Comparison of ENCODE assay signal across 15 cellular contexts in genomic region chr1:54301494-54301893, GRCh38.
DNase-seq lines count a peak whose midpoint lies in the region; ATAC-seq and TF ChIP-seq lines count a peak whose summit lies in the region.
"Had no signal": no experiment of that assay in that cellular context is flagged by ENCODE, and none has a peak within 500 bp of the region (broad histone marks: within the 10 kb centered on the region; RNA-seq: fewer than 3 reads in every experiment).

No MANE protein-coding gene starts in this region.

- peaks cover 89% of the 10 kb centered on the region for H3K4me1 Mint-ChIP-seq in glutamatergic neuron (ENCODE audit: low read depth, unreplicated experiment)
- peaks cover 88% of the 10 kb centered on the region for H3K4me1 Mint-ChIP-seq in stimulated activated naive CD8-positive, alpha-beta T cell treated with anti-CD3 and anti-CD28 coated beads, Interleukin-15, amount 100 ng/mL, for 72 hours

- peaks cover 67% of the 10 kb centered on the region for H3K9me3 Mint-ChIP-seq in glutamatergic neuron (ENCODE audit: unreplicated experiment)
- H3K9me3 Mint-ChIP-seq in stimulated activated naive CD8-positive, alpha-beta T cell treated with anti-CD3 and anti-CD28 coated beads, Interleukin-15, amount 100 ng/mL, for 72 hours, result no peaks in the 10 kb centered on the region
- H3K9me3 Mint-ChIP-seq: activated CD4-positive, alpha-beta memory T cell treated with anti-CD3 and anti-CD28 coated beads for 36 hours; activated T-helper 1 cell treated with anti-CD3 and anti-CD28 coated beads, Interleukin-12 subunit alpha, Interleukin-12 subunit beta, Interleukin-2, Interleukin-4 antibody, amounts not matched to agents 30 ng/mL and 10 ng/mL and 1 ng/mL, durations not matched to agents 14 hours and 24 hours and 36 hours had no signal

- DNase-seq in NCI-H2171 treated with DMSO at 0.1 percent for 48 hours (lab: John Stamatoyannopoulos, UW) (peak; percentile 39), NCI-H2171 (lab: John Stamatoyannopoulos, UW) (no peak), NCI-H748 (lab: John Stamatoyannopoulos, UW; ENCODE audit: unreplicated experiment) (peak; percentile 73), glutamatergic neuron (no peak), CD1c-positive myeloid dendritic cell (ENCODE audit: extremely low spot score) (no peak)
- DNase-seq in stimulated activated naive CD8-positive, alpha-beta T cell treated with anti-CD3 and anti-CD28 coated beads, Interleukin-15, amount 100 ng/mL, for 72 hours, result no peak
- DNase-seq: activated CD4-positive, alpha-beta memory T cell treated with anti-CD3 and anti-CD28 coated beads for 36 hours; KG1; left colon; NCI-H1092 treated with DMSO at 0.1 percent for 48 hours; NCI-H526 had no signal

- H3K4me3 Mint-ChIP-seq in glutamatergic neuron (ENCODE audit: unreplicated experiment), result peak overlapping the region; percentile 83
- peak overlapping the region in 1 of 2 donors; percentile 61 for H3K4me3 Mint-ChIP-seq in stimulated activated naive CD8-positive, alpha-beta T cell treated with anti-CD3 and anti-CD28 coated beads, Interleukin-15, amount 100 ng/mL, for 72 hours
- H3K4me3 Mint-ChIP-seq: activated CD4-positive, alpha-beta memory T cell treated with anti-CD3 and anti-CD28 coated beads for 36 hours; activated T-helper 1 cell treated with anti-CD3 and anti-CD28 coated beads, Interleukin-12 subunit alpha, Interleukin-12 subunit beta, Interleukin-2, Interleukin-4 antibody, amounts not matched to agents 30 ng/mL and 10 ng/mL and 1 ng/mL, durations not matched to agents 14 hours and 24 hours and 36 hours had no signal

- peaks cover 55% of the 10 kb centered on the region for H3K27me3 Mint-ChIP-seq in glutamatergic neuron (ENCODE audit: unreplicated experiment)
- no peaks in the 10 kb centered on the region for H3K27me3 Mint-ChIP-seq in stimulated activated naive CD8-positive, alpha-beta T cell treated with anti-CD3 and anti-CD28 coated beads, Interleukin-15, amount 100 ng/mL, for 72 hours
- H3K27me3 Mint-ChIP-seq: activated CD4-positive, alpha-beta memory T cell treated with anti-CD3 and anti-CD28 coated beads for 36 hours had no signal

- H3K36me3 Mint-ChIP-seq in glutamatergic neuron (ENCODE audit: unreplicated experiment), result no peaks in the 10 kb centered on the region
- H3K36me3 Mint-ChIP-seq: activated CD4-positive, alpha-beta memory T cell treated with anti-CD3 and anti-CD28 coated beads for 36 hours had no signal

- no peak for TF ChIP-seq CTCF in glutamatergic neuron (IDR thresholded peaks at IDR 0.05; ENCODE audit: partially characterized antibody, unreplicated experiment)

- peak; percentile 81 for ATAC-seq in stimulated activated naive CD8-positive, alpha-beta T cell treated with anti-CD3 and anti-CD28 coated beads, Interleukin-15, amount 100 ng/mL, for 72 hours
- ATAC-seq in GM19328 (IDR thresholded peaks at IDR 0.05; ENCODE audit: unreplicated experiment), result no peak
- no peak for ATAC-seq in HG02840 (IDR thresholded peaks at IDR 0.05; ENCODE audit: low FRiP score, unreplicated experiment)
- ATAC-seq: GM12878, left colon had no signal

- peak overlapping the region; percentile 93 for H3K27ac Mint-ChIP-seq in glutamatergic neuron (ENCODE audit: unreplicated experiment)
- peak overlapping the region in 1 of 2 donors; percentile 72 for H3K27ac Mint-ChIP-seq in stimulated activated naive CD8-positive, alpha-beta T cell treated with anti-CD3 and anti-CD28 coated beads, Interleukin-15, amount 100 ng/mL, for 72 hours
- H3K27ac Mint-ChIP-seq: activated CD4-positive, alpha-beta memory T cell treated with anti-CD3 and anti-CD28 coated beads for 36 hours; activated T-helper 1 cell treated with anti-CD3 and anti-CD28 coated beads, Interleukin-12 subunit alpha, Interleukin-12 subunit beta, Interleukin-2, Interleukin-4 antibody, amounts not matched to agents 30 ng/mL and 10 ng/mL and 1 ng/mL, durations not matched to agents 14 hours and 24 hours and 36 hours had no signal

Comparison
In these comparisons a context has a peak if more than half of its experiments do, and no peak if none do; other contexts are left out.
1. DNase-seq: peak in NCI-H2171 treated with DMSO at 0.1 percent for 48 hours (single experiment) and NCI-H748 (single experiment); none in NCI-H2171 (single experiment), glutamatergic neuron (single experiment), stimulated activated naive CD8-positive, alpha-beta T cell treated with anti-CD3 and anti-CD28 coated beads, Interleukin-15, amount 100 ng/mL, for 72 hours (0 of 2) and CD1c-positive myeloid dendritic cell (single experiment).